1 cellular context compared by ENCODE assay signal in the genomic region with DNA sequence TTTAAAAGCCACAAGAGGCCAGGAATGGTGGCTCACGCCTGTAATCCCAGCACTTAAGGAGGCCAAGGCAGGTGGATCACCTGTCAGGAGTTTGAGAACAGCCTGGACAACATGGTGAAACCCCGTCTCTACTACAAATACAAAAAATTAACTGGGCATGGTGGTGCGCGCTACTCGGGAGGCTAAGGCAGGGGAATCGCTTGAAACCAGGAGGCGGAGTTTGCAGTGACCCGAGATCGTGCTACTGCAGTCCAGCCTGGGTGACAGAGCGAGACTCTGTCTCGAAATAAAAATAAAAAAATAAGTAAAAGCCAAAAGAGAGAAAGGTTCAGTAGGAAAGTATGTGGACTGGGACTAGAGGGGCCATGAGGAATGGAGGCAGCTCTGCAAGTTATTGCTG.
TF ChIP-seq lines count a peak whose summit lies in the region.

No MANE protein-coding gene starts in this region.

TF ChIP-seq in GM23338, 12 proteins besides CTCF, POLR2A, EP300 and RAD21 (continued from another document):
- TF ChIP-seq, protein P1, sequence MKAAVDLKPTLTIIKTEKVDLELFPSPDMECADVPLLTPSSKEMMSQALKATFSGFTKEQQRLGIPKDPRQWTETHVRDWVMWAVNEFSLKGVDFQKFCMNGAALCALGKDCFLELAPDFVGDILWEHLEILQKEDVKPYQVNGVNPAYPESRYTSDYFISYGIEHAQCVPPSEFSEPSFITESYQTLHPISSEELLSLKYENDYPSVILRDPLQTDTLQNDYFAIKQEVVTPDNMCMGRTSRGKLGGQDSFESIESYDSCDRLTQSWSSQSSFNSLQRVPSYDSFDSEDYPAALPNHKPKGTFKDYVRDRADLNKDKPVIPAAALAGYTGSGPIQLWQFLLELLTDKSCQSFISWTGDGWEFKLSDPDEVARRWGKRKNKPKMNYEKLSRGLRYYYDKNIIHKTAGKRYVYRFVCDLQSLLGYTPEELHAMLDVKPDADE (IDR thresholded peaks at IDR 0.05) = no peak
- TF ChIP-seq JUNB (IDR thresholded peaks at IDR 0.05; ENCODE audit: unreplicated experiment) = no peak
- TF ChIP-seq EZH2 (IDR thresholded peaks at IDR 0.05; ENCODE audit: low read depth, unreplicated experiment) = no peak
- TF ChIP-seq POLR2AphosphoS5 (IDR thresholded peaks at IDR 0.05; ENCODE audit: low read depth) = no peak
- TF ChIP-seq, protein P2, sequence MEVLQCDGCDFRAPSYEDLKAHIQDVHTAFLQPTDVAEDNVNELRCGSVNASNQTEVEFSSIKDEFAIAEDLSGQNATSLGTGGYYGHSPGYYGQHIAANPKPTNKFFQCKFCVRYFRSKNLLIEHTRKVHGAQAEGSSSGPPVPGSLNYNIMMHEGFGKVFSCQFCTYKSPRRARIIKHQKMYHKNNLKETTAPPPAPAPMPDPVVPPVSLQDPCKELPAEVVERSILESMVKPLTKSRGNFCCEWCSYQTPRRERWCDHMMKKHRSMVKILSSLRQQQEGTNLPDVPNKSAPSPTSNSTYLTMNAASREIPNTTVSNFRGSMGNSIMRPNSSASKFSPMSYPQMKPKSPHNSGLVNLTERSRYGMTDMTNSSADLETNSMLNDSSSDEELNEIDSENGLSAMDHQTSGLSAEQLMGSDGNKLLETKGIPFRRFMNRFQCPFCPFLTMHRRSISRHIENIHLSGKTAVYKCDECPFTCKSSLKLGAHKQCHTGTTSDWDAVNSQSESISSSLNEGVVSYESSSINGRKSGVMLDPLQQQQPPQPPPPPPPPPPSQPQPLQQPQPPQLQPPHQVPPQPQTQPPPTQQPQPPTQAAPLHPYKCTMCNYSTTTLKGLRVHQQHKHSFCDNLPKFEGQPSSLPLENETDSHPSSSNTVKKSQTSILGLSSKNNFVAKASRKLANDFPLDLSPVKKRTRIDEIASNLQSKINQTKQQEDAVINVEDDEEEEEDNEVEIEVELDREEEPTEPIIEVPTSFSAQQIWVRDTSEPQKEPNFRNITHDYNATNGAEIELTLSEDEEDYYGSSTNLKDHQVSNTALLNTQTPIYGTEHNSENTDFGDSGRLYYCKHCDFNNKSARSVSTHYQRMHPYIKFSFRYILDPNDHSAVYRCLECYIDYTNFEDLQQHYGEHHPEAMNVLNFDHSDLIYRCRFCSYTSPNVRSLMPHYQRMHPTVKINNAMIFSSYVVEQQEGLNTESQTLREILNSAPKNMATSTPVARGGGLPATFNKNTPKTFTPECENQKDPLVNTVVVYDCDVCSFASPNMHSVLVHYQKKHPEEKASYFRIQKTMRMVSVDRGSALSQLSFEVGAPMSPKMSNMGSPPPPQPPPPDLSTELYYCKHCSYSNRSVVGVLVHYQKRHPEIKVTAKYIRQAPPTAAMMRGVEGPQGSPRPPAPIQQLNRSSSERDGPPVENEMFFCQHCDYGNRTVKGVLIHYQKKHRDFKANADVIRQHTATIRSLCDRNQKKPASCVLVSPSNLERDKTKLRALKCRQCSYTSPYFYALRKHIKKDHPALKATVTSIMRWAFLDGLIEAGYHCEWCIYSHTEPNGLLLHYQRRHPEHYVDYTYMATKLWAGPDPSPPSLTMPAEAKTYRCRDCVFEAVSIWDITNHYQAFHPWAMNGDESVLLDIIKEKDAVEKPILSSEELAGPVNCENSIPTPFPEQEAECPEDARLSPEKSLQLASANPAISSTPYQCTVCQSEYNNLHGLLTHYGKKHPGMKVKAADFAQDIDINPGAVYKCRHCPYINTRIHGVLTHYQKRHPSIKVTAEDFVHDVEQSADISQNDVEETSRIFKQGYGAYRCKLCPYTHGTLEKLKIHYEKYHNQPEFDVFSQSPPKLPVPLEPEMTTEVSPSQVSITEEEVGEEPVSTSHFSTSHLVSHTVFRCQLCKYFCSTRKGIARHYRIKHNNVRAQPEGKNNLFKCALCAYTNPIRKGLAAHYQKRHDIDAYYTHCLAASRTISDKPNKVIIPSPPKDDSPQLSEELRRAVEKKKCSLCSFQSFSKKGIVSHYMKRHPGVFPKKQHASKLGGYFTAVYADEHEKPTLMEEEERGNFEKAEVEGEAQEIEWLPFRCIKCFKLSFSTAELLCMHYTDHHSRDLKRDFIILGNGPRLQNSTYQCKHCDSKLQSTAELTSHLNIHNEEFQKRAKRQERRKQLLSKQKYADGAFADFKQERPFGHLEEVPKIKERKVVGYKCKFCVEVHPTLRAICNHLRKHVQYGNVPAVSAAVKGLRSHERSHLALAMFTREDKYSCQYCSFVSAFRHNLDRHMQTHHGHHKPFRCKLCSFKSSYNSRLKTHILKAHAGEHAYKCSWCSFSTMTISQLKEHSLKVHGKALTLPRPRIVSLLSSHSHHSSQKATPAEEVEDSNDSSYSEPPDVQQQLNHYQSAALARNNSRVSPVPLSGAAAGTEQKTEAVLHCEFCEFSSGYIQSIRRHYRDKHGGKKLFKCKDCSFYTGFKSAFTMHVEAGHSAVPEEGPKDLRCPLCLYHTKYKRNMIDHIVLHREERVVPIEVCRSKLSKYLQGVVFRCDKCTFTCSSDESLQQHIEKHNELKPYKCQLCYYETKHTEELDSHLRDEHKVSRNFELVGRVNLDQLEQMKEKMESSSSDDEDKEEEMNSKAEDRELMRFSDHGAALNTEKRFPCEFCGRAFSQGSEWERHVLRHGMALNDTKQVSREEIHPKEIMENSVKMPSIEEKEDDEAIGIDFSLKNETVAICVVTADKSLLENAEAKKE (CRISPR knock-in tag; IDR thresholded peaks at IDR 0.05) = no peak
- TF ChIP-seq ZNF114 (CRISPR knock-in tag; IDR thresholded peaks at IDR 0.05) = no peak
- TF ChIP-seq, protein P3, sequence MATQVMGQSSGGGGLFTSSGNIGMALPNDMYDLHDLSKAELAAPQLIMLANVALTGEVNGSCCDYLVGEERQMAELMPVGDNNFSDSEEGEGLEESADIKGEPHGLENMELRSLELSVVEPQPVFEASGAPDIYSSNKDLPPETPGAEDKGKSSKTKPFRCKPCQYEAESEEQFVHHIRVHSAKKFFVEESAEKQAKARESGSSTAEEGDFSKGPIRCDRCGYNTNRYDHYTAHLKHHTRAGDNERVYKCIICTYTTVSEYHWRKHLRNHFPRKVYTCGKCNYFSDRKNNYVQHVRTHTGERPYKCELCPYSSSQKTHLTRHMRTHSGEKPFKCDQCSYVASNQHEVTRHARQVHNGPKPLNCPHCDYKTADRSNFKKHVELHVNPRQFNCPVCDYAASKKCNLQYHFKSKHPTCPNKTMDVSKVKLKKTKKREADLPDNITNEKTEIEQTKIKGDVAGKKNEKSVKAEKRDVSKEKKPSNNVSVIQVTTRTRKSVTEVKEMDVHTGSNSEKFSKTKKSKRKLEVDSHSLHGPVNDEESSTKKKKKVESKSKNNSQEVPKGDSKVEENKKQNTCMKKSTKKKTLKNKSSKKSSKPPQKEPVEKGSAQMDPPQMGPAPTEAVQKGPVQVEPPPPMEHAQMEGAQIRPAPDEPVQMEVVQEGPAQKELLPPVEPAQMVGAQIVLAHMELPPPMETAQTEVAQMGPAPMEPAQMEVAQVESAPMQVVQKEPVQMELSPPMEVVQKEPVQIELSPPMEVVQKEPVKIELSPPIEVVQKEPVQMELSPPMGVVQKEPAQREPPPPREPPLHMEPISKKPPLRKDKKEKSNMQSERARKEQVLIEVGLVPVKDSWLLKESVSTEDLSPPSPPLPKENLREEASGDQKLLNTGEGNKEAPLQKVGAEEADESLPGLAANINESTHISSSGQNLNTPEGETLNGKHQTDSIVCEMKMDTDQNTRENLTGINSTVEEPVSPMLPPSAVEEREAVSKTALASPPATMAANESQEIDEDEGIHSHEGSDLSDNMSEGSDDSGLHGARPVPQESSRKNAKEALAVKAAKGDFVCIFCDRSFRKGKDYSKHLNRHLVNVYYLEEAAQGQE (IDR thresholded peaks at IDR 0.05; ENCODE audit: unreplicated experiment) = no peak
- TF ChIP-seq STAT1 (IDR thresholded peaks at IDR 0.05; ENCODE audit: unreplicated experiment) = no peak
